8 cellular contexts compared by ENCODE assay signal in genomic region chr15:67823371-67824156, GRCh38. TPM values are rescaled to one million over a fixed set of nuclear protein-coding genes. Genes with fewer than 3 reads are reported as not detected.
DNase-seq lines count a peak whose midpoint lies in the region; ATAC-seq, FAIRE-seq and TF ChIP-seq lines count a peak whose summit lies in the region.

No MANE protein-coding gene starts in this region.

- no peak for TF ChIP-seq POLR2A in esophagus muscularis mucosa (IDR thresholded peaks at IDR 0.05; ENCODE audit: low read depth)

- ATAC-seq in Right ventricle myocardium inferior, result no peak
- ATAC-seq in Panc1, result peak; percentile 52
- no peak for ATAC-seq in GM19328 (IDR thresholded peaks at IDR 0.05; ENCODE audit: unreplicated experiment)
- no peak for ATAC-seq in HG03457 (IDR thresholded peaks at IDR 0.05; ENCODE audit: unreplicated experiment)

- intact Hi-C loops in Right ventricle myocardium inferior (cut with DNase I) (no loop called here), cardiac septum (cut with DNase I) (no loop called here), Panc1 (cut with micrococcal nuclease; ENCODE audit: unreplicated experiment) (no loop called here), esophagus muscularis mucosa (cut with DNase I) (no loop called here)

- POLR2A ChIA-PET in Panc1 (lab: Charles Lee), result no interaction called here

- WGBS in esophagus muscularis mucosa, result 4% methylated on average over 40 of the region's 82 CpGs
- WGBS in thymus, result 3% methylated on average over 82 of the region's 82 CpGs

- TF ChIP-seq CTCF in Panc1 (IDR thresholded peaks at IDR 0.05) (no peak), esophagus muscularis mucosa (IDR thresholded peaks at IDR 0.05) (no peak), D721Med (IDR thresholded peaks at IDR 0.05; ENCODE audit: insufficient read depth, missing control alignments) (no peak)

- H3K4me3 ChIP-seq in Panc1 (ENCODE audit: low read depth in 2 of 2, low read length in 2 of 2) (peak overlapping the region; percentile 36 to 43), esophagus muscularis mucosa (peak overlapping the region in 3 of 4 donors; percentile 25 to 39 (median 27)), thymus (ENCODE audit: low read length) (peak overlapping the region; percentile 29)

- in situ Hi-C loops in Panc1 (cut with HindIII; ENCODE audit: low pct_unique_long_range_greater_than_20kb, low sequenced_read_pairs), result no loop called here

- H3K27me3 ChIP-seq in Panc1 (ENCODE audit: control insufficient read depth, insufficient read depth, low read length), result peaks cover 19% of the 10 kb centered on the region; the same call in 1 of the 2 replicates
- peaks cover 10 to 100% (median 93%) of the 10 kb centered on the region in 4 donors for H3K27me3 ChIP-seq in esophagus muscularis mucosa
- peaks cover 89% of the 10 kb centered on the region for H3K27me3 ChIP-seq in thymus (ENCODE audit: control insufficient read depth, insufficient read depth)

- DNase-seq in Right ventricle myocardium inferior (ENCODE audit: missing footprints) (peak; percentile 53), cardiac septum (ENCODE audit: low spot score) (no peak), Panc1 (ENCODE audit: low read depth, low spot score) (no peak), esophagus muscularis mucosa (ENCODE audit: extremely low spot score) (no peak), D721Med (ENCODE audit: insufficient read length, low spot score) (no peak)

- TF ChIP-seq EP300 in esophagus muscularis mucosa (IDR thresholded peaks at IDR 0.05), result no peak

- FAIRE-seq in D721Med (lab: Jason Lieb, UNC), result no peak

- BruUV-seq in Panc1 (replicated peaks; lab: Mats Ljungman, UMichigan), result no TSS peak

- H3K27ac ChIP-seq in Panc1 (ENCODE audit: low read length), result no peak overlapping the region
- H3K27ac ChIP-seq in esophagus muscularis mucosa (replicated peaks in 1 of 4), result no peak overlapping the region
- no peak overlapping the region for H3K27ac ChIP-seq in thymus (ENCODE audit: low read depth)

- peaks cover 14% of the 10 kb centered on the region for H3K4me1 ChIP-seq in Panc1 (ENCODE audit: control insufficient read depth, insufficient read depth, low read length)
- peaks cover 39 to 93% (median 84%) of the 10 kb centered on the region in 4 donors for H3K4me1 ChIP-seq in esophagus muscularis mucosa
- H3K4me1 ChIP-seq in thymus (ENCODE audit: control insufficient read depth, insufficient read depth, low read length), result peaks cover 6% of the 10 kb centered on the region

- CTCF ChIA-PET in Panc1 (lab: Charles Lee), result interaction anchor here (0.5 kb wide), 1 partner anchor 8 kb away, joined by 3 read pairs; no protein-coding TSS in a partner anchor

- no peaks in the 10 kb centered on the region for H3K9me3 ChIP-seq in Panc1 (ENCODE audit: control insufficient read depth, insufficient read depth, low read depth, low read length)
- H3K9me3 ChIP-seq in esophagus muscularis mucosa, result no peaks in the 10 kb centered on the region
- H3K9me3 ChIP-seq in thymus (ENCODE audit: control insufficient read depth), result peaks cover 2% of the 10 kb centered on the region

- H3K36me3 ChIP-seq in Panc1 (ENCODE audit: control insufficient read depth, insufficient read depth, low read length) (no peaks in the 10 kb centered on the region), esophagus muscularis mucosa (no peaks in the 10 kb centered on the region), thymus (ENCODE audit: control insufficient read depth, insufficient read depth) (no peaks in the 10 kb centered on the region)

RNA-seq across cellular contexts. Expression of gene SKOR1, which starts 1.7 kb away (rescaled TPM):
- total RNA-seq in Right ventricle myocardium inferior, result not detected
- 0.24 TPM for total RNA-seq in cardiac septum
- total RNA-seq in Panc1 (2021; ENCODE audit: unreplicated experiment), result 0.21 TPM
- polyA plus RNA-seq in Panc1 (2012; ENCODE audit: insufficient read length), result 0.12 TPM
- 1 to 10 TPM in 1 of 4 donors, under 1 TPM in 3; 0.58 to 1.2 (median 0.84) TPM for total RNA-seq in esophagus muscularis mucosa
- 0.46 TPM for polyA plus RNA-seq in thymus

RNA-seq across cellular contexts. Expression of gene RNU6-1, which starts 16.3 kb away (rescaled TPM):
- total RNA-seq in Right ventricle myocardium inferior (not detected), cardiac septum (not detected), Panc1 (2021; ENCODE audit: unreplicated experiment) (not detected), esophagus muscularis mucosa (not detected)
- not detected for polyA plus RNA-seq in Panc1 (2012; ENCODE audit: insufficient read length)
- not detected for polyA plus RNA-seq in thymus
